In the genomic region with DNA sequence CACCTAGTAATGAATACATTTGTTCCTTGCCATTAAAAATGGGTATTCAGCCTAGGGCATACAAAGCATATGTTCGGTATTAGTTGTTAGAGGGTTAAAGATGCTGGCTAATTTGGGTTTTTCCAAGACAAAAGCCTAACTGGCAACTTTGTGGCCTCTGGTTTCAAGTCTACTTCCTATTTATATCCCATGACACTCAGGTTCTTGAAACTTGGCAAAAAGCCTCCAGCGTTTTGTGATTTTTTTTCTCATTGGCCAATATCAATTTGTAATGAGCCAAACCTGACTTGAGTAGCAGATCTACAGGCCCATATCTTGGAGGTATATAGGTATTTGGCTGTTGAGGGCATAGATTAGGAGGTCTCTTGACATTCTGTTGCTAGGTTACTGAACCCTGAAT, we compare ENCODE assay signal across 10 cellular contexts.
"Had no signal": no experiment of that assay in that cellular context is flagged by ENCODE, and none has a peak within 500 bp of the region (broad histone marks: within the 10 kb centered on the region; RNA-seq: fewer than 3 reads in every experiment).

No MANE protein-coding gene starts in this region.

- DNase-seq: activated CD4-positive, alpha-beta memory T cell treated with anti-CD3 and anti-CD28 coated beads for 36 hours; activated CD4-positive, CD25-positive, alpha-beta regulatory T cell treated with anti-CD3 and anti-CD28 coated beads, Interleukin-2, amount 50 U/mL, for 72 hours; activated CD8-positive, alpha-beta memory T cell treated with anti-CD3 and anti-CD28 coated beads, Interleukin-2, amount 10 ng/mL, durations not matched to agents 7 days and 5 days; activated naive CD4-positive, alpha-beta T cell treated with anti-CD3 and anti-CD28 coated beads, Interleukin-2, amount 10 ng/mL, durations not matched to agents 7 days and 5 days; activated T-cell treated with anti-CD3 and anti-CD28 coated beads, Interleukin-2, amount 50 U/mL, for 1 hour; kidney; stimulated activated naive CD8-positive, alpha-beta T cell treated with anti-CD3 and anti-CD28 coated beads, Interleukin-15, amount 100 ng/mL, for 72 hours; T-helper 1 cell; T1000 had no signal

- ATAC-seq: activated CD8-positive, alpha-beta memory T cell treated with anti-CD3 and anti-CD28 coated beads, Interleukin-2, amount 10 ng/mL, durations not matched to agents 7 days and 5 days; sciatic nerve; stimulated activated naive CD8-positive, alpha-beta T cell treated with anti-CD3 and anti-CD28 coated beads, Interleukin-15, amount 100 ng/mL, for 72 hours had no signal
